Comparison of ENCODE assay signal across 1 cellular context in the genomic region with DNA sequence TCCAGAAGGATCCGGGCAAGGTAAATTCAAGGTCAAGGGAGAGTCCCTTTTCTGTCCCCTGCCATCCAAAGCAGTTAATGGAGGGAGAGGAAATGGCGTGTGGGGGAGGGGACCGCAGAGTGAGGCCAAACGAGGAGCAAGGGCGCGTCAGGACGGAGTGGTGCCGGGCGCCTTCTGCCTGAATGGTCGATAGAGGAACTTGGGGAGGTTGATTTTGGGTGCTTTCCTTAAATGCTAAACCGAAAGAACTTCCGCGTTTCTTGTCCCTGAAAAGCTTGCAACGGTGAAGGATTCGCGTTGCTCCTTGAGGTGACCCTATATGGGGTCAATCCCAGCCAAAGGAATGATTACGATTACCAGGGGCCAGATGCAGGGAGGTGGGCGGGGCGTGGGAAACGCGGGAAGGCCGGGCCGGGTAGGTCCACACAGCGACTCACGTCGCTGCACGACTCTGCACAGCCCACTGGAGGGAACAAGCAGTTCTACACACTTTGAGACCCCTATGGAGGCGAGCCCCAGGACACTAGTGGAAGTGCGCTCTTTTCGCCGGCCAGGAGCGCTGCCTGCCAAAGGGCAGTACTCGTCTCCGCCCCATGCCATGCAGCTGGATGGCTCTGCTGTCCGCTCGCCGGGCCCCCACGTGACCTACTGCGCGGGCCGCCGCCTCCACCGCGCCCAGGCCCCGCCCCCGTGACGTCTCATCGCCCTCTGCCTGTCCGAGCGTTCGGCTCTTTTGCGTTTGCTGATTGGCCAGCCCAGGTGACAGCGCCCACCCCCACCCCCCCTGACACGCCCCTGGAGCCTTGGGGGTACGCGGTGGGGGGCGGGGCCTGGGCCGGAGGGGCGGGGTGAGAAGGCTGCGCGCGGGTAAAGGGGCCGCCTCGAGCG.
A peak's percentile ranks its signal among the peaks of the same experiment; 100 is the strongest.
TF ChIP-seq lines count a peak whose summit lies in the region.

No MANE protein-coding gene starts in this region.

TF ChIP-seq in HepG2, 621 proteins besides CTCF, POLR2A, EP300 and RAD21 (continued from another document and continues in another):
- TF ChIP-seq ZNF775 (CRISPR knock-in tag; IDR thresholded peaks at IDR 0.05; ENCODE audit: borderline replicate concordance): no peak
- TF ChIP-seq ZNF468 (CRISPR knock-in tag; IDR thresholded peaks at IDR 0.05): no peak
- TF ChIP-seq KLF15 (CRISPR knock-in tag; IDR thresholded peaks at IDR 0.05; ENCODE audit: borderline replicate concordance): no peak
- peak; percentile 76 for TF ChIP-seq ZMYM4 (CRISPR knock-in tag; IDR thresholded peaks at IDR 0.05)
- TF ChIP-seq ZNF746 (CRISPR knock-in tag; IDR thresholded peaks at IDR 0.05): no peak
- no peak for TF ChIP-seq ZSCAN29 (CRISPR knock-in tag; conservative IDR thresholded peaks at IDR 0.05)
- no peak for TF ChIP-seq ZKSCAN1 (IDR thresholded peaks at IDR 0.05; ENCODE audit: low read length)
- no peak for TF ChIP-seq PHF20 (CRISPR knock-in tag; IDR thresholded peaks at IDR 0.05)
- no peak for TF ChIP-seq ZNF781 (CRISPR knock-in tag; IDR thresholded peaks at IDR 0.05; ENCODE audit: borderline replicate concordance, not compliant biosample characterization)
- no peak for TF ChIP-seq ZNF329 (CRISPR knock-in tag; IDR thresholded peaks at IDR 0.05; ENCODE audit: low read depth)
- peak; percentile 87 for TF ChIP-seq RBFOX2 (IDR thresholded peaks at IDR 0.05; ENCODE audit: low read depth, low read length)
- TF ChIP-seq ZNF3 (CRISPR knock-in tag; IDR thresholded peaks at IDR 0.05): no peak
- TF ChIP-seq, protein P1, sequence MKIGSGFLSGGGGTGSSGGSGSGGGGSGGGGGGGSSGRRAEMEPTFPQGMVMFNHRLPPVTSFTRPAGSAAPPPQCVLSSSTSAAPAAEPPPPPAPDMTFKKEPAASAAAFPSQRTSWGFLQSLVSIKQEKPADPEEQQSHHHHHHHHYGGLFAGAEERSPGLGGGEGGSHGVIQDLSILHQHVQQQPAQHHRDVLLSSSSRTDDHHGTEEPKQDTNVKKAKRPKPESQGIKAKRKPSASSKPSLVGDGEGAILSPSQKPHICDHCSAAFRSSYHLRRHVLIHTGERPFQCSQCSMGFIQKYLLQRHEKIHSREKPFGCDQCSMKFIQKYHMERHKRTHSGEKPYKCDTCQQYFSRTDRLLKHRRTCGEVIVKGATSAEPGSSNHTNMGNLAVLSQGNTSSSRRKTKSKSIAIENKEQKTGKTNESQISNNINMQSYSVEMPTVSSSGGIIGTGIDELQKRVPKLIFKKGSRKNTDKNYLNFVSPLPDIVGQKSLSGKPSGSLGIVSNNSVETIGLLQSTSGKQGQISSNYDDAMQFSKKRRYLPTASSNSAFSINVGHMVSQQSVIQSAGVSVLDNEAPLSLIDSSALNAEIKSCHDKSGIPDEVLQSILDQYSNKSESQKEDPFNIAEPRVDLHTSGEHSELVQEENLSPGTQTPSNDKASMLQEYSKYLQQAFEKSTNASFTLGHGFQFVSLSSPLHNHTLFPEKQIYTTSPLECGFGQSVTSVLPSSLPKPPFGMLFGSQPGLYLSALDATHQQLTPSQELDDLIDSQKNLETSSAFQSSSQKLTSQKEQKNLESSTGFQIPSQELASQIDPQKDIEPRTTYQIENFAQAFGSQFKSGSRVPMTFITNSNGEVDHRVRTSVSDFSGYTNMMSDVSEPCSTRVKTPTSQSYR (CRISPR knock-in tag; IDR thresholded peaks at IDR 0.05; ENCODE audit: borderline replicate concordance): peak; percentile 94
- no peak for TF ChIP-seq TARDBP (CRISPR knock-in tag; IDR thresholded peaks at IDR 0.05)
- TF ChIP-seq, protein P2, sequence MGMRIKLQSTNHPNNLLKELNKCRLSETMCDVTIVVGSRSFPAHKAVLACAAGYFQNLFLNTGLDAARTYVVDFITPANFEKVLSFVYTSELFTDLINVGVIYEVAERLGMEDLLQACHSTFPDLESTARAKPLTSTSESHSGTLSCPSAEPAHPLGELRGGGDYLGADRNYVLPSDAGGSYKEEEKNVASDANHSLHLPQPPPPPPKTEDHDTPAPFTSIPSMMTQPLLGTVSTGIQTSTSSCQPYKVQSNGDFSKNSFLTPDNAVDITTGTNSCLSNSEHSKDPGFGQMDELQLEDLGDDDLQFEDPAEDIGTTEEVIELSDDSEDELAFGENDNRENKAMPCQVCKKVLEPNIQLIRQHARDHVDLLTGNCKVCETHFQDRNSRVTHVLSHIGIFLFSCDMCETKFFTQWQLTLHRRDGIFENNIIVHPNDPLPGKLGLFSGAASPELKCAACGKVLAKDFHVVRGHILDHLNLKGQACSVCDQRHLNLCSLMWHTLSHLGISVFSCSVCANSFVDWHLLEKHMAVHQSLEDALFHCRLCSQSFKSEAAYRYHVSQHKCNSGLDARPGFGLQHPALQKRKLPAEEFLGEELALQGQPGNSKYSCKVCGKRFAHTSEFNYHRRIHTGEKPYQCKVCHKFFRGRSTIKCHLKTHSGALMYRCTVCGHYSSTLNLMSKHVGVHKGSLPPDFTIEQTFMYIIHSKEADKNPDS (CRISPR knock-in tag; IDR thresholded peaks at IDR 0.05): no peak
- no peak for TF ChIP-seq PCBP2 (optimal IDR thresholded peaks at IDR 0.05; ENCODE audit: low read depth, low read length, poor library complexity, severe bottlenecking)
- TF ChIP-seq, protein P3, sequence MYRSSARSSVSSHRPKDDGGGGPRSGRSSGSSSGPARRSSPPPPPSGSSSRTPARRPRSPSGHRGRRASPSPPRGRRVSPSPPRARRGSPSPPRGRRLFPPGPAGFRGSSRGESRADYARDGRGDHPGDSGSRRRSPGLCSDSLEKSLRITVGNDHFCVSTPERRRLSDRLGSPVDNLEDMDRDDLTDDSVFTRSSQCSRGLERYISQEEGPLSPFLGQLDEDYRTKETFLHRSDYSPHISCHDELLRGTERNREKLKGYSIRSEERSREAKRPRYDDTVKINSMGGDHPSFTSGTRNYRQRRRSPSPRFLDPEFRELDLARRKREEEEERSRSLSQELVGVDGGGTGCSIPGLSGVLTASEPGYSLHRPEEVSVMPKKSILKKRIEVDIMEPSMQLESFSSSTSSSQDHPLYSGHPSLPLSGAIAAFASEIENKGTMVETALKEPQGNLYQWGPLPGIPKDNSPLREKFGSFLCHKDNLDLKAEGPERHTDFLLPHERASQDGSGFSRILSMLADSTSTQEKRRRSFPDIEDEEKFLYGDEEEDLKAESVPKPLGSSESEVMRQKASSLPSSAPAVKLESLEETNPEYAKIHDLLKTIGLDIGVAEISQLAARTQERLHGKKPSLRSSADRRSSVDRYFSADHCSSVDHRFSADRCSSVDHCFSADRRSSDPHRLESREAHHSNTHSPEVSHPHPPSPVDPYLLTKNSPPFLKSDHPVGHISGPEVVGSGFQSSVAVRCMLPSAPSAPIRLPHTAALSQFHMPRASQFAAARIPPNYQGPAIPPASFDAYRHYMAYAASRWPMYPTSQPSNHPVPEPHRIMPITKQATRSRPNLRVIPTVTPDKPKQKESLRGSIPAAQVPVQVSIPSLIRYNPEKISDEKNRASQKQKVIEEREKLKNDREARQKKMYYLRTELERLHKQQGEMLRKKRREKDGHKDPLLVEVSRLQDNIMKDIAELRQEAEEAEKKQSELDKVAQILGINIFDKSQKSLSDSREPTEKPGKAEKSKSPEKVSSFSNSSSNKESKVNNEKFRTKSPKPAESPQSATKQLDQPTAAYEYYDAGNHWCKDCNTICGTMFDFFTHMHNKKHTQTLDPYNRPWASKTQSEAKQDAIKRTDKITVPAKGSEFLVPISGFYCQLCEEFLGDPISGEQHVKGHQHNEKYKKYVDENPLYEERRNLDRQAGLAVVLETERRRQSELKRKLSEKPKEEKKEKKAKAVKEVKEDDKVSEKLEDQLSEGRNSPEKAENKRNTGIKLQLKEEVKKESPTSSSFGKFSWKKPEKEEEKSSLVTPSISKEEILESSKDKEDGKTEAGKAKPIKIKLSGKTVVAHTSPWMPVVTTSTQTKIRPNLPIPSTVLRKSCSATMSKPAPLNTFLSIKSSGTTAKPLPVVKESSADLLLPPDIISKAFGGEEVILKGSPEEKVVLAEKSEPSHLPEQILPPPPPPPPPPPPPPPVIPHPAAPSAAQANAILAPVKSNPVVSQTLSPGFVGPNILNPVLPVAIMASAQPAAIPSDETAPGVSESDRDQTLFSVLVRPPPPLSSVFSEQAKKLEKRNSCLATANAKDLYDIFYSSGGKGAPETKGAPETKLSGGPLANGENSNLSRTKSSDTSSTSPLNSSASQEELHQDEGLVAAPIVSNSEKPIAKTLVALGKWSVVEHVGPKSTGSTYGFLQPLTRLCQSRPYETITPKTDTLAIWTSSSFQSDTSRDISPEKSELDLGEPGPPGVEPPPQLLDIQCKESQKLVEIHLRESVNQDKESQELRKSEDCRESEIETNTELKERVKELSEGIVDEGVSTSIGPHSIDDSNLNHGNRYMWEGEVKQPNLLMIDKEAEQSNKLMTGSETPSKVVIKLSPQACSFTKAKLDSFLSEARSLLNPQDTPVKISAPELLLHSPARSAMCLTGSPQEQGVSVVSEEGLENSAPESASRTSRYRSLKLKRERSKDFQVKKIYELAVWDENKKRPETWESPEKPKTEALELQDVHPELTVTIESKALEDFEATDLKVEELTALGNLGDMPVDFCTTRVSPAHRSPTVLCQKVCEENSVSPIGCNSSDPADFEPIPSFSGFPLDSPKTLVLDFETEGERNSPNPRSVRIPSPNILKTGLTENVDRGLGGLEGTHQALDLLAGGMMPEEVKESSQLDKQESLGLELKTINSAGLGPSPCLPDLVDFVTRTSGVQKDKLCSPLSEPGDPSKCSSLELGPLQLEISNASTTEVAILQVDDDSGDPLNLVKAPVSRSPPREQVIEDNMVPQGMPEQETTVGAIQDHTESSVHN (CRISPR knock-in tag; IDR thresholded peaks at IDR 0.05): no peak
- no peak; the same call in none of the 2 replicates for TF ChIP-seq MED1 (CRISPR knock-in tag; IDR thresholded peaks at IDR 0.05)
- no peak for TF ChIP-seq TAF15 (IDR thresholded peaks at IDR 0.05; ENCODE audit: low read depth, low read length, poor library complexity, severe bottlenecking)
- TF ChIP-seq U2AF1 (optimal IDR thresholded peaks at IDR 0.05; ENCODE audit: low read depth, low read length): no peak
- no peak for TF ChIP-seq ZNF570 (CRISPR knock-in tag; IDR thresholded peaks at IDR 0.05; ENCODE audit: borderline replicate concordance)
- TF ChIP-seq, protein P4, sequence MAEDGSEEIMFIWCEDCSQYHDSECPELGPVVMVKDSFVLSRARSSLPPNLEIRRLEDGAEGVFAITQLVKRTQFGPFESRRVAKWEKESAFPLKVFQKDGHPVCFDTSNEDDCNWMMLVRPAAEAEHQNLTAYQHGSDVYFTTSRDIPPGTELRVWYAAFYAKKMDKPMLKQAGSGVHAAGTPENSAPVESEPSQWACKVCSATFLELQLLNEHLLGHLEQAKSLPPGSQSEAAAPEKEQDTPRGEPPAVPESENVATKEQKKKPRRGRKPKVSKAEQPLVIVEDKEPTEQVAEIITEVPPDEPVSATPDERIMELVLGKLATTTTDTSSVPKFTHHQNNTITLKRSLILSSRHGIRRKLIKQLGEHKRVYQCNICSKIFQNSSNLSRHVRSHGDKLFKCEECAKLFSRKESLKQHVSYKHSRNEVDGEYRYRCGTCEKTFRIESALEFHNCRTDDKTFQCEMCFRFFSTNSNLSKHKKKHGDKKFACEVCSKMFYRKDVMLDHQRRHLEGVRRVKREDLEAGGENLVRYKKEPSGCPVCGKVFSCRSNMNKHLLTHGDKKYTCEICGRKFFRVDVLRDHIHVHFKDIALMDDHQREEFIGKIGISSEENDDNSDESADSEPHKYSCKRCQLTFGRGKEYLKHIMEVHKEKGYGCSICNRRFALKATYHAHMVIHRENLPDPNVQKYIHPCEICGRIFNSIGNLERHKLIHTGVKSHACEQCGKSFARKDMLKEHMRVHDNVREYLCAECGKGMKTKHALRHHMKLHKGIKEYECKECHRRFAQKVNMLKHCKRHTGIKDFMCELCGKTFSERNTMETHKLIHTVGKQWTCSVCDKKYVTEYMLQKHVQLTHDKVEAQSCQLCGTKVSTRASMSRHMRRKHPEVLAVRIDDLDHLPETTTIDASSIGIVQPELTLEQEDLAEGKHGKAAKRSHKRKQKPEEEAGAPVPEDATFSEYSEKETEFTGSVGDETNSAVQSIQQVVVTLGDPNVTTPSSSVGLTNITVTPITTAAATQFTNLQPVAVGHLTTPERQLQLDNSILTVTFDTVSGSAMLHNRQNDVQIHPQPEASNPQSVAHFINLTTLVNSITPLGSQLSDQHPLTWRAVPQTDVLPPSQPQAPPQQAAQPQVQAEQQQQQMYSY (CRISPR knock-in tag; IDR thresholded peaks at IDR 0.05): no peak
- no peak for TF ChIP-seq YY1 (IDR thresholded peaks at IDR 0.05; ENCODE audit: insufficient read depth, insufficient replicate concordance, low read depth, low read length)
- peak; percentile 2; the same call in 1 of the 2 replicates for TF ChIP-seq NFKB2 (CRISPR knock-in tag; IDR thresholded peaks at IDR 0.05; ENCODE audit: borderline replicate concordance)
- no peak for TF ChIP-seq HES4 (CRISPR knock-in tag; IDR thresholded peaks at IDR 0.05; ENCODE audit: borderline replicate concordance)
- TF ChIP-seq, protein P5, sequence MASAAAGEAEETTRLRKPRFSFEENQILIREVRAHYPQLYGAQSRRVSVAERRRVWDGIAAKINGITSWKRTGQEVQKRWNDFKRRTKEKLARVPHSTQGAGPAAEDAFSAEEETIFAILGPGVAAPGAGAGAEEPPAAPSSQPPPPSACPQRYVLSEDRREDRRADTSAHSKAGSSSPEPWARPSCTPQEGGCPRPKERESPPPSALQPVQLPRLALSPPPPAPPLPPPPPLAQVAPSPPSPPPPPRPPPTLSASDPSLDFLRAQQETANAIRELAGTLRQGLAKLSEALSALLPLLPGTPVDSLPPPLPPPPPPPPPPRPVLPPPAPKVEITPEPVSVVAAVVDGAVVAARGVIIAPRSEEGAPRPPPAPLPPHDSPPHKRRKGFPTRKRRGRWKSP (CRISPR knock-in tag; IDR thresholded peaks at IDR 0.05): no peak; the same call in 1 of the 2 replicates
- no peak for TF ChIP-seq ZNF333 (CRISPR knock-in tag; IDR thresholded peaks at IDR 0.05; ENCODE audit: borderline replicate concordance)
- peak; percentile 29; the same call in 1 of the 2 replicates for TF ChIP-seq HIC2 (CRISPR knock-in tag; IDR thresholded peaks at IDR 0.05; ENCODE audit: low read depth)
- TF ChIP-seq FOXK1 (CRISPR knock-in tag; IDR thresholded peaks at IDR 0.05; ENCODE audit: borderline replicate concordance, low read depth): 0 out of 2 replicates have a peak, but pooled peaks have one; percentile 5
